ENCODE assay signal across 10 cellular contexts in the genomic region with DNA sequence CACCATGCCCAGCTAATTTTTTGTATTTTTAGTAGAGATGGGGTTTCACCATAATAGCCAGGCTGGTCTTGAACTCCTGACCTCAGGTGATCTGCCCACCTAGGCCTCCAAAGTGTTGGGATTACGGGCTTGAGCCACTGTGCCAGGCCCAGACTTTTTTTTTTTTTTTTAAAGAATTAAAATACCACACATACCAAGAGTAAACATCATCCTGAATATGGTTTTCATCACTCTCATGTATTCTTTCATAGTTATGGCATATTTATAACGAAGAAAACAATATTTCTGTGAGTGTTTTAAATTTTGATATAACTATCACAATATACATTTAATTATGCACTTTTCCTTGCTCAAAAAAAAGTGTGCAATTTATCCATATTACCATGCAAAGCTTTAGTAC. TPM values are rescaled to one million over a fixed set of nuclear protein-coding genes. Genes with fewer than 3 reads are reported as not detected.
"Had no signal": no experiment of that assay in that cellular context is flagged by ENCODE, and none has a peak within 500 bp of the region (broad histone marks: within the 10 kb centered on the region; RNA-seq: fewer than 3 reads in every experiment).

No MANE protein-coding gene starts in this region.

- H3K9me3 Mint-ChIP-seq: HFFc6 had no signal

- DNase-seq: GM23248, GOT3, H7, HFFc6, IMR-90, KG1 had no signal

- H3K27ac Mint-ChIP-seq: HFFc6 had no signal

- H3K9ac ChIP-seq: GM23248 had no signal

- H3K4me3 Mint-ChIP-seq: HFFc6 had no signal

- H3K4me3 ChIP-seq: GM23248, HAP-1, K562 had no signal

- H3K9me3 ChIP-seq: HAP-1 had no signal

- ATAC-seq: HCT116, K562 had no signal

- H3K4me1 ChIP-seq: HAP-1 had no signal

RNA-seq across cellular contexts. Expression of a gene that starts 48.2 kb away (rescaled TPM):
- total RNA-seq: GM23248, H4, HFFc6, IMR-90, K562 had no signal
- polyA plus RNA-seq: IMR-90 had no signal
